2 cellular contexts compared by ENCODE assay signal in the genomic region with DNA sequence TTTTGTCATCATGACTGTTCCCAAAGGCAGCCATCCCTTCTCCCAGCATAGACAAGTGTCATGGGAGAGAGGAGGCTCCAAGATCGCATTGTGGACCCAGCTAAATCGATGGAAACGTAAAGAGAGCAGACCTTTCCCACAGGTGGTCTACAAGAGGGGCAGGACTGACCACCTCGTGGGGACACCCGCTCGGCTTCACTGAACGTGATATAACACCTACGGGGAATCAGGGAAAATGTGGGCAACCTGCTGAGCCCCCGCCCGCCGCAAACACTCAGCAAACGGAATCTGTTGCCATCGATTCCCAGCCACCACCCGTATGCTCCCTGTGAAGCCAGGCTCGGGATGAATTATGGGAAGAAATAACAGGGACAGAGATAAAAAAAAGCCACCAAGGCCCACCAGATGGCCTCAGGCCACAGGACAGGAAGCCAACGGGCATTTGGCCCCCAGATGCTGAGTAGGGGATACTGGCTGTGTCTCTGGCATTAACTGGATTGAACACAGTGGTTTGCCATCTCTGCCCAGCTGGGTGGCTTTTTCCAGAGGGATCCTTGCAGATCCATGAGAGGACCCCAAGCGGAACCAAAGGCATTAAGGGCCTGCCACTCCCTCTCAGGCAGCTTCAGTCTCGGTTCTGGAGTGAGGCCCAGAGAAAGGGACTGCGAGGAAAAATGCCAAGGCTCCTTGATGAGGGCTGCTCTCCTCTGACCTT.
TF ChIP-seq lines count a peak whose summit lies in the region.

No MANE protein-coding gene starts in this region.

TF ChIP-seq in GM12878, 131 proteins besides CTCF, POLR2A, EP300 and RAD21:
- TF ChIP-seq RELA (IDR thresholded peaks at IDR 0.05; ENCODE audit: borderline replicate concordance, partially characterized antibody) (no peak), NFXL1 (IDR thresholded peaks at IDR 0.05; ENCODE audit: borderline replicate concordance) (peak; percentile 76; the same call in 1 of the 2 replicates), ETV6 (conservative IDR thresholded peaks at IDR 0.05 in 1 of 2, IDR thresholded peaks at IDR 0.05 in 1 of 2; ENCODE audit: borderline replicate concordance in 1 of 2, low read depth in 1 of 2) (peak in 1 of 2 experiments; percentile 90; a peak in 2 of 4 replicates)

TF ChIP-seq in H1, 55 proteins besides CTCF, POLR2A, EP300 and RAD21:
- TF ChIP-seq SIX5 (IDR thresholded peaks at IDR 0.05; ENCODE audit: low read depth, low read length) (no peak), NANOG (IDR thresholded peaks at IDR 0.05; ENCODE audit: insufficient read depth, low read depth, low read length, poor library complexity, severe bottlenecking) (no peak), CBX8 (IDR thresholded peaks at IDR 0.05; ENCODE audit: borderline replicate concordance, low read depth, low read length) (no peak), SRF (IDR thresholded peaks at IDR 0.05; ENCODE audit: low read depth, low read length) (no peak), SIN3A (conservative IDR thresholded peaks at IDR 0.05 in 1 of 2, IDR thresholded peaks at IDR 0.05 in 1 of 2; ENCODE audit: low read depth in 1 of 2, low read length in 2 of 2) (no peak), SP1 (IDR thresholded peaks at IDR 0.05; ENCODE audit: low read depth, low read length) (no peak), HDAC2 (IDR thresholded peaks at IDR 0.05; ENCODE audit: borderline replicate concordance in 1 of 2, low read depth in 2 of 2, low read length in 2 of 2) (no peak), FOSL1 (IDR thresholded peaks at IDR 0.05; ENCODE audit: insufficient read depth, low read depth, low read length) (no peak), BCL11A (IDR thresholded peaks at IDR 0.05; ENCODE audit: low read depth in 2 of 2, low read length in 2 of 2) (no peak), SP4 (IDR thresholded peaks at IDR 0.05; ENCODE audit: low read length) (no peak), ZNF274 (IDR thresholded peaks at IDR 0.05; ENCODE audit: borderline replicate concordance, extremely low read depth, low read length) (no peak), CTBP2 (IDR thresholded peaks at IDR 0.05; ENCODE audit: borderline replicate concordance, insufficient read depth, insufficient read length, low read length) (no peak), CEBPB (IDR thresholded peaks at IDR 0.05; ENCODE audit: low read depth, low read length) (no peak), EGR1 (IDR thresholded peaks at IDR 0.05; ENCODE audit: borderline replicate concordance, low read depth, low read length) (no peak), MAFK (IDR thresholded peaks at IDR 0.05; ENCODE audit: low read depth, low read length) (no peak)
